Comparison of ENCODE assay signal across 24 cellular contexts in the genomic region with DNA sequence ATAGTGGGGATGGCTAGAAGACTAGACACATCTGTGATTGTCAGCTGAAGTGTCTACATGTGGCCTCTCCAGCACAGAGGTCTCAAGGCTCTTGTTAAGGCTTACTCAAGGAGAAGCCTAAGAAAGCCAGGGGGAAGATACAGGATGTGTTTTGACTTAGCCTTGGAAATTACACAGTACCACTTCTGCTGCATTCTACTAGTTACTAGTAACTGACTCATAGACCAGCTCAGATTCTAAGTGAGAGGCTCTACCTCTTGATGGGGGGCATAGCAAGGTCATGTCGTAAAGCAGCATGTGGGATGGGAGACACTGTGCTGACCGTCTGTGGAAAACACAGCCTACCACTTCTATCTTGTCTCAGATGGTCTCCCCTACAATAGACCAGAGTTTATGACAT.
A peak's percentile ranks its signal among the peaks of the same experiment; 100 is the strongest.
DNase-seq lines count a peak whose midpoint lies in the region; ATAC-seq, FAIRE-seq and TF ChIP-seq lines count a peak whose summit lies in the region.
"Had no signal": no experiment of that assay in that cellular context is flagged by ENCODE, and none has a peak within 500 bp of the region (broad histone marks: within the 10 kb centered on the region; RNA-seq: fewer than 3 reads in every experiment).

No MANE protein-coding gene starts in this region.

- no peaks in the 10 kb centered on the region for H3K23me2 ChIP-seq in H1 (ENCODE audit: low read depth, low read length)

- no peak overlapping the region for H2BK5ac ChIP-seq in H1 (ENCODE audit: low read depth, low read length)

- H4K91ac ChIP-seq in H1 (replicated peaks; ENCODE audit: insufficient read length, low read length) = peak overlapping the region; percentile 61

- H2BK20ac ChIP-seq in H1 (ENCODE audit: low read length) = no peak overlapping the region

- no peak overlapping the region for H3K4me2 ChIP-seq in H1 (ENCODE audit: insufficient read depth in 1 of 2, low read depth in 2 of 2, low read length in 2 of 2)

- H3K18ac ChIP-seq in H1 (ENCODE audit: extremely low read depth, low read length) = no peak overlapping the region

- no peaks in the 10 kb centered on the region for H3K36me3 ChIP-seq in H1 (ENCODE audit: control insufficient read depth in 2 of 4, insufficient read depth in 4 of 4, low read length in 3 of 4)
- H3K36me3 ChIP-seq in effector memory CD4-positive, alpha-beta T cell (ENCODE audit: control insufficient read depth, insufficient read depth, low read length) = no peaks in the 10 kb centered on the region
- H3K36me3 ChIP-seq: adrenal gland, right lobe of liver, suprapubic skin had no signal

- no peak overlapping the region for H3K9ac ChIP-seq in H1 (replicated peaks in 1 of 4; ENCODE audit: extremely low read depth in 1 of 4, low read depth in 3 of 4, low read length in 3 of 4)
- H3K9ac ChIP-seq: parathyroid adenoma had no signal

- TF ChIP-seq CTCF in H1 (IDR thresholded peaks at IDR 0.05; ENCODE audit: control extremely low read depth in 1 of 3, insufficient read depth in 1 of 3, low read depth in 1 of 3, low read length in 3 of 3) = no peak

- POLR2A ChIA-PET in H1 (lab: Charles Lee; ENCODE audit: partially characterized antibody) = no interaction called here

- no peak overlapping the region for H3K27ac ChIP-seq in H1 (ENCODE audit: low read depth, low read length)
- no peak overlapping the region for H3K27ac ChIP-seq in effector memory CD4-positive, alpha-beta T cell (ENCODE audit: insufficient read depth, low read length, poor library complexity, severe bottlenecking)
- H3K27ac ChIP-seq: adrenal gland, parathyroid adenoma, right lobe of liver, suprapubic skin had no signal

- no peaks in the 10 kb centered on the region for H3K27me3 ChIP-seq in H1 (replicated peaks in 1 of 4; ENCODE audit: control insufficient read depth in 3 of 4, extremely low read depth in 1 of 4, insufficient read depth in 3 of 4, low read length in 3 of 4)
- H3K27me3 ChIP-seq in effector memory CD4-positive, alpha-beta T cell (replicated peaks; ENCODE audit: control insufficient read depth, insufficient read depth, low read length, poor library complexity, severe bottlenecking) = no peaks in the 10 kb centered on the region
- H3K27me3 ChIP-seq: adrenal gland, right lobe of liver, suprapubic skin had no signal

- TF ChIP-seq RAD21 in H1 (IDR thresholded peaks at IDR 0.05 in 1 of 2, conservative IDR thresholded peaks at IDR 0.05 in 1 of 2; ENCODE audit: low read depth in 2 of 2, low read length in 2 of 2) = no peak

- no peaks in the 10 kb centered on the region for H3K79me1 ChIP-seq in H1 (ENCODE audit: low read depth, low read length)

- H4K8ac ChIP-seq in H1 (ENCODE audit: extremely low read depth, insufficient read depth, low read length) = no peak overlapping the region

- 0 out of 2 replicates have a peak overlapping the region, but pooled peaks have one; percentile 14 for H2AFZ ChIP-seq in H1 (ENCODE audit: low read length)
- H2AFZ ChIP-seq: parathyroid adenoma had no signal

- no peak overlapping the region for H3K4me3 ChIP-seq in H1 (ENCODE audit: extremely low read depth in 1 of 4, insufficient read depth in 2 of 4, low read depth in 3 of 4, low read length in 4 of 4)
- no peak overlapping the region for H3K4me3 ChIP-seq in effector memory CD4-positive, alpha-beta T cell (ENCODE audit: insufficient read depth, low read depth, low read length, poor library complexity, severe bottlenecking)
- H3K4me3 ChIP-seq: adrenal gland, right lobe of liver, suprapubic skin had no signal

- TF ChIP-seq POLR2A in H1 (IDR thresholded peaks at IDR 0.05; ENCODE audit: control extremely low read depth in 1 of 2, low read depth in 2 of 2, low read length in 2 of 2) = no peak

- H3K79me2 ChIP-seq in H1 (ENCODE audit: control insufficient read depth in 1 of 2, insufficient read depth in 2 of 2, low read length in 2 of 2) = no peaks in the 10 kb centered on the region
- H3K79me2 ChIP-seq: parathyroid adenoma had no signal

- H4K20me1 ChIP-seq in H1 (replicated peaks in 1 of 2; ENCODE audit: control insufficient read depth in 1 of 2, insufficient read depth in 2 of 2, low read length in 2 of 2) = no peaks in the 10 kb centered on the region

- H3K4ac ChIP-seq in H1 (replicated peaks; ENCODE audit: insufficient read length, low read depth, low read length) = no peak overlapping the region

- H2AK5ac ChIP-seq in H1 (ENCODE audit: low read depth, low read length) = no peak overlapping the region

- H2BK12ac ChIP-seq in H1 (ENCODE audit: low read depth, low read length) = 0 out of 2 replicates have a peak overlapping the region, but pooled peaks have one; percentile 55

- no peak overlapping the region for H3K23ac ChIP-seq in H1 (ENCODE audit: insufficient read length)

- CTCF ChIA-PET in H1 (lab: Charles Lee; ENCODE audit: partially characterized antibody) = interaction anchor here (0.6 to 1.0 kb wide), 3 partner anchors 10 to 405 kb away, joined by 3 to 4 read pairs (median 3); no protein-coding TSS in a partner anchor

- DNase-seq in A172 (ENCODE audit: low spot score) (peak; percentile 13), GM04504 (ENCODE audit: low read depth) (peak; percentile 31), NCI-H524 treated with DMSO at 0.1 percent for 48 hours (lab: John Stamatoyannopoulos, UW) (peak; percentile 95), H1 (ENCODE audit: low read depth in 1 of 2, low spot score in 2 of 2) (no peak), NCI-H1930 (lab: John Stamatoyannopoulos, UW) (no peak)
- no peak for DNase-seq in effector memory CD4-positive, alpha-beta T cell
- DNase-seq: activated CD4-positive, alpha-beta T cell treated with anti-CD3 and anti-CD28 coated beads for 48 hours; activated CD8-positive, alpha-beta memory T cell treated with anti-CD3 and anti-CD28 coated beads, Interleukin-2, amount 10 ng/mL, durations not matched to agents 7 days and 5 days; adrenal gland; caudate nucleus; erythroblast; glutamatergic neuron; left colon; NCI-H1092 treated with DMSO at 0.1 percent for 48 hours; NCI-H2081; NCI-H510A treated with DMSO at 0.1 percent for 48 hours; right lobe of liver; stimulated activated CD4-positive, alpha-beta T cell treated with anti-CD3 and anti-CD28 coated beads, Interleukin-15, amount 100 ng/mL, for 24 hours had no signal

- TF ChIP-seq EP300 in H1 (IDR thresholded peaks at IDR 0.05; ENCODE audit: borderline replicate concordance in 1 of 2, low read depth in 2 of 2, low read length in 2 of 2) = no peak

- ATAC-seq in GM21528 (IDR thresholded peaks at IDR 0.05; ENCODE audit: low FRiP score, unreplicated experiment) (no peak), HG02885 (IDR thresholded peaks at IDR 0.05; ENCODE audit: poor library complexity, unreplicated experiment) (no peak)
- ATAC-seq: activated CD8-positive, alpha-beta memory T cell treated with anti-CD3 and anti-CD28 coated beads, Interleukin-2, amount 10 ng/mL, durations not matched to agents 7 days and 5 days; left colon; right lobe of liver had no signal

- 0 out of 7 replicates have a peak, but pooled peaks cover 0 to 4% (median 0%) of the 10 kb centered on the region in 4 experiments for H3K4me1 ChIP-seq in H1 (replicated peaks in 1 of 4; ENCODE audit: control insufficient read depth in 3 of 4, insufficient read depth in 4 of 4, low read length in 3 of 4)
- no peaks in the 10 kb centered on the region for H3K4me1 ChIP-seq in effector memory CD4-positive, alpha-beta T cell (ENCODE audit: control insufficient read depth, insufficient read depth, low read length, poor library complexity, severe bottlenecking)
- H3K4me1 ChIP-seq: adrenal gland, parathyroid adenoma, right lobe of liver, suprapubic skin had no signal

- H3K56ac ChIP-seq in H1 (replicated peaks; ENCODE audit: insufficient read length, low read depth, low read length) = no peak overlapping the region

- H3K9me3 ChIP-seq in H1 (ENCODE audit: insufficient read depth in 2 of 2, low read depth in 1 of 2, low read length in 1 of 2) = no peaks in the 10 kb centered on the region
- H3K9me3 ChIP-seq in effector memory CD4-positive, alpha-beta T cell (ENCODE audit: control insufficient read depth, low read length) = no peaks in the 10 kb centered on the region
- H3K9me3 ChIP-seq: adrenal gland, right lobe of liver, suprapubic skin had no signal

- 97% methylated on average over 2 of the region's 2 CpGs; no CpG with 5 or more reads in 1 of the 2 experiments for WGBS in H1 (ENCODE audit: extremely low coverage in 1 of 2, insufficient coverage in 1 of 2, insufficient read length in 1 of 2, insufficient replicate concordance in 2 of 2, low coverage in 1 of 2, low lambda C conversion rate in 2 of 2, missing lambda C conversion rate in 1 of 2), 2 experiments

- H2BK15ac ChIP-seq in H1 (ENCODE audit: low read length) = 0 out of 2 replicates have a peak overlapping the region, but pooled peaks have one; percentile 6

- H4K5ac ChIP-seq in H1 (ENCODE audit: insufficient read length, low read depth, low read length) = no peak overlapping the region

- H2BK120ac ChIP-seq in H1 (replicated peaks; ENCODE audit: low read depth, low read length) = no peak overlapping the region

- no peak overlapping the region for H3K14ac ChIP-seq in H1 (ENCODE audit: insufficient read length)

- no peak for FAIRE-seq in H1 (lab: Jason Lieb, UNC)
- FAIRE-seq: GM12891, urothelium cell line had no signal

TF ChIP-seq in H1, 55 proteins besides CTCF, POLR2A, EP300 and RAD21:
- TF ChIP-seq, protein P1, sequence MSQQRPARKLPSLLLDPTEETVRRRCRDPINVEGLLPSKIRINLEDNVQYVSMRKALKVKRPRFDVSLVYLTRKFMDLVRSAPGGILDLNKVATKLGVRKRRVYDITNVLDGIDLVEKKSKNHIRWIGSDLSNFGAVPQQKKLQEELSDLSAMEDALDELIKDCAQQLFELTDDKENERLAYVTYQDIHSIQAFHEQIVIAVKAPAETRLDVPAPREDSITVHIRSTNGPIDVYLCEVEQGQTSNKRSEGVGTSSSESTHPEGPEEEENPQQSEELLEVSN (IDR thresholded peaks at IDR 0.05) = no peak
- TF ChIP-seq EZH2 (IDR thresholded peaks at IDR 0.05; ENCODE audit: low read depth, low read length, severe bottlenecking) = no peak

Comparison
In these comparisons a context has a peak if more than half of its experiments do, and no peak if none do; other contexts are left out.
1. DNase-seq: peak in A172 (single experiment), GM04504 (single experiment) and NCI-H524 treated with DMSO at 0.1 percent for 48 hours (single experiment); none in H1 (0 of 2), NCI-H1930 (0 of 2) and effector memory CD4-positive, alpha-beta T cell (0 of 3).